Comparison of ENCODE assay signal across 8 cellular contexts in genomic region chr15:49621327-49622210, GRCh38. TPM values are rescaled to one million over a fixed set of nuclear protein-coding genes. Genes with fewer than 3 reads are reported as not detected.
DNase-seq lines count a peak whose midpoint lies in the region; ATAC-seq, FAIRE-seq and TF ChIP-seq lines count a peak whose summit lies in the region.

No MANE protein-coding gene starts in this region.

- H3K4me3 Mint-ChIP-seq in T-helper 17 cell (peak overlapping the region; percentile 94), progenitor cell of endocrine pancreas (ENCODE audit: low read depth) (peak overlapping the region; percentile 98)

- H3K36me3 Mint-ChIP-seq in T-helper 17 cell (ENCODE audit: low read depth): peaks cover 5% of the 10 kb centered on the region
- H3K36me3 Mint-ChIP-seq in progenitor cell of endocrine pancreas (ENCODE audit: insufficient read depth): peaks cover 20% of the 10 kb centered on the region

- TF ChIP-seq RAD21 in A549 (conservative IDR thresholded peaks at IDR 0.05 in 1 of 2, IDR thresholded peaks at IDR 0.05 in 1 of 2): no peak

- H3K4me1 Mint-ChIP-seq in T-helper 17 cell (peaks cover 20% of the 10 kb centered on the region), progenitor cell of endocrine pancreas (ENCODE audit: low read depth) (peaks cover 31% of the 10 kb centered on the region)

- peak overlapping the region; percentile 81 for H3K4me2 ChIP-seq in A549
- peak overlapping the region; percentile 95 for H3K4me2 ChIP-seq in fibroblast of lung (ENCODE audit: extremely low read depth, insufficient read depth, low read length)

- no peaks in the 10 kb centered on the region for H3K36me3 ChIP-seq in fibroblast of lung (ENCODE audit: control insufficient read depth, insufficient read depth, low read length)

- H3K9me3 ChIP-seq in A549 (peaks cover 11% of the 10 kb centered on the region), T-helper 17 cell (ENCODE audit: control insufficient read depth, low read length, poor library complexity, severe bottlenecking) (no peaks in the 10 kb centered on the region), fibroblast of lung (ENCODE audit: control insufficient read depth, insufficient read depth, low read depth, low read length) (peaks cover 4% of the 10 kb centered on the region)

- POLR2A ChIA-PET in A549 (lab: Yijun Ruan, JAX): interaction anchor here (0.7 kb wide), 2 partner anchors 612 to 963 kb away, joined by 3 read pairs; no protein-coding TSS in a partner anchor

- no peak for TF ChIP-seq CTCF in A549 (IDR thresholded peaks at IDR 0.05)
- TF ChIP-seq CTCF in HFF-Myc (IDR thresholded peaks at IDR 0.05; ENCODE audit: low read depth, low read length, missing control alignments): no peak
- no peak for TF ChIP-seq CTCF in fibroblast of lung (conservative IDR thresholded peaks at IDR 0.05 in 1 of 2, IDR thresholded peaks at IDR 0.05 in 1 of 2; ENCODE audit: low read depth in 1 of 2, low read length in 2 of 2)
- TF ChIP-seq CTCF in progenitor cell of endocrine pancreas (IDR thresholded peaks at IDR 0.05; ENCODE audit: unreplicated experiment): no peak

- no peak for TF ChIP-seq POLR2A in A549 (IDR thresholded peaks at IDR 0.05; ENCODE audit: low read length)

- 17% methylated on average over 12 of the region's 12 CpGs for WGBS in A549 (ENCODE audit: missing lambda C conversion rate)

- H3K27ac ChIP-seq in A549 (peak overlapping the region; percentile 92 to 98), fibroblast of lung (ENCODE audit: insufficient read depth, low read length) (peak overlapping the region; percentile 95)

- no peaks in the 10 kb centered on the region for H3K27me3 ChIP-seq in fibroblast of lung (ENCODE audit: control insufficient read depth, insufficient read depth, low read length)

- no peak for FAIRE-seq in A549 (lab: Jason Lieb, UNC)

- peak overlapping the region; percentile 95 for H3K27ac Mint-ChIP-seq in T-helper 17 cell
- peak overlapping the region; percentile 100 for H3K27ac Mint-ChIP-seq in progenitor cell of endocrine pancreas

- H2AFZ ChIP-seq in fibroblast of lung (ENCODE audit: low read length): no peak overlapping the region

- H3K27me3 Mint-ChIP-seq in T-helper 17 cell (no peaks in the 10 kb centered on the region), progenitor cell of endocrine pancreas (no peaks in the 10 kb centered on the region)

- no peak for ATAC-seq in A549
- ATAC-seq in T-helper 17 cell: no peak
- no peak for ATAC-seq in GM19328 (IDR thresholded peaks at IDR 0.05; ENCODE audit: unreplicated experiment)
- ATAC-seq in GM21619 (IDR thresholded peaks at IDR 0.05; ENCODE audit: unreplicated experiment): no peak
- no peak for ATAC-seq in esophagus mucosa

- DNase-seq in A549 (ENCODE audit: low read depth in 1 of 2, low spot score in 1 of 2) (peak in 1 of 2 experiments; percentile 0), HFF-Myc (ENCODE audit: extremely low read depth, low read depth) (no peak), T-helper 17 cell (no peak), fibroblast of lung (ENCODE audit: low read depth in 2 of 2) (peak; percentile 27 to 29), progenitor cell of endocrine pancreas (ENCODE audit: low spot score, unreplicated experiment) (no peak)

- H3K4me3 ChIP-seq in A549 (peak overlapping the region; percentile 71), HFF-Myc (replicated peaks; ENCODE audit: low read depth, low read length) (peak overlapping the region; percentile 57), fibroblast of lung (replicated peaks in 1 of 4; ENCODE audit: control extremely low read depth in 1 of 4, insufficient read depth in 1 of 4, low read depth in 3 of 4, low read length in 4 of 4) (peak overlapping the region; percentile 77 to 92 (median 82))

- CTCF ChIA-PET in A549 (lab: Yijun Ruan, JAX): interaction anchor here (0.7 to 0.9 kb wide), 2 partner anchors 9 to 219 kb away, joined by 3 read pairs; no protein-coding TSS in a partner anchor

- peak overlapping the region; percentile 93 for H3K9ac ChIP-seq in fibroblast of lung (ENCODE audit: insufficient read depth, low read length)

- H4K20me1 ChIP-seq in fibroblast of lung (ENCODE audit: control insufficient read depth, extremely low read depth, insufficient read depth, low read length): no peaks in the 10 kb centered on the region

- peaks cover 10% of the 10 kb centered on the region; the same call in 2 of the 3 replicates for H3K4me1 ChIP-seq in A549
- peaks cover 4% of the 10 kb centered on the region for H3K4me1 ChIP-seq in fibroblast of lung (ENCODE audit: control insufficient read depth, extremely low read depth, insufficient read depth, low read length)

- peaks cover 42% of the 10 kb centered on the region for H3K79me2 ChIP-seq in fibroblast of lung (ENCODE audit: control insufficient read depth, insufficient read depth, low read length)

- H3K9me3 Mint-ChIP-seq in progenitor cell of endocrine pancreas (ENCODE audit: low read depth): peaks cover 6% of the 10 kb centered on the region

- TF ChIP-seq EP300 in A549 (IDR thresholded peaks at IDR 0.05): no peak

TF ChIP-seq in A549, 52 proteins besides CTCF, POLR2A, EP300 and RAD21 (continues in another document):
- TF ChIP-seq EHMT2 (IDR thresholded peaks at IDR 0.05; ENCODE audit: low read depth) (no peak), FOSB (CRISPR knock-in tag; IDR thresholded peaks at IDR 0.05) (no peak), KDM1A (IDR thresholded peaks at IDR 0.05; ENCODE audit: low read depth) (no peak), BHLHE40 (IDR thresholded peaks at IDR 0.05; ENCODE audit: low read depth, low read length) (no peak), ELK1 (IDR thresholded peaks at IDR 0.05; ENCODE audit: low read depth, low read length) (no peak), CBX8 (IDR thresholded peaks at IDR 0.05) (no peak), HEYL (CRISPR knock-in tag; IDR thresholded peaks at IDR 0.05) (no peak), HOXB13 (CRISPR knock-in tag; IDR thresholded peaks at IDR 0.05; ENCODE audit: low read depth) (no peak), PHF8 (IDR thresholded peaks at IDR 0.05; ENCODE audit: borderline replicate concordance, low read depth) (no peak), MYC (IDR thresholded peaks at IDR 0.05; ENCODE audit: borderline replicate concordance, low read length) (no peak), NPAS2 (CRISPR knock-in tag; IDR thresholded peaks at IDR 0.05; ENCODE audit: borderline replicate concordance) (no peak)

RNA-seq across cellular contexts. Expression of gene DTWD1, which starts 0.7 kb away (rescaled TPM):
- polyA plus RNA-seq in A549 (2011; rRNA removed): 24.3 and 25.2 TPM in 2 replicates
- 5.2 and 5.5 TPM in 2 replicates for polyA plus RNA-seq in A549 (2012; cell fraction: cytosol; rRNA removed)
- 1.5 and 2.0 TPM in 2 replicates for polyA plus RNA-seq in A549 (2012; cell fraction: nucleus; rRNA removed)
- polyA plus RNA-seq in A549 (2017; fragmentation: RNase III; extraction: RNeasy Plus Mini Kit Qiagen cat#74134 plus additional on column Dnase treatment): 17.2 to 19.1 TPM (median 17.3 TPM) in 3 replicates
- polyA minus RNA-seq in A549 (2011; rRNA and poly(A)+ RNA removed): 4.2 and 6.5 TPM in 2 replicates
- total RNA-seq in T-helper 17 cell: 10 to 100 TPM in 1 of 2 donors, 1 to 10 TPM in 1; 6.8 to 12.2 TPM
- 68.8 and 156 TPM in 2 replicates for total RNA-seq in fibroblast of lung
- polyA plus RNA-seq in fibroblast of lung: 43.0 and 61.8 TPM in 2 replicates
- 39.1 and 46.1 TPM in 2 replicates for polyA plus RNA-seq in fibroblast of lung (2012)
- polyA minus RNA-seq in fibroblast of lung (ENCODE audit: low replicate concordance): 1.3 and 1.8 TPM in 2 replicates
- total RNA-seq in progenitor cell of endocrine pancreas: 35.7 and 37.2 TPM in 2 replicates
- total RNA-seq in esophagus mucosa: 8.9 TPM

RNA-seq across cellular contexts. Expression of gene FAM227B, which starts 1.0 kb away (rescaled TPM):
- polyA plus RNA-seq in A549 (2011; rRNA removed): 2.5 and 3.7 TPM in 2 replicates
- polyA plus RNA-seq in A549 (2012; cell fraction: cytosol; rRNA removed): 0.50 and 0.56 TPM in 2 replicates
- 0.08 and 0.10 TPM in 2 replicates for polyA plus RNA-seq in A549 (2012; cell fraction: nucleus; rRNA removed)
- polyA plus RNA-seq in A549 (2017; fragmentation: RNase III; extraction: RNeasy Plus Mini Kit Qiagen cat#74134 plus additional on column Dnase treatment): 1.9 to 2.7 TPM (median 2.3 TPM) in 3 replicates
- 1.5 and 2.2 TPM in 2 replicates for polyA minus RNA-seq in A549 (2011; rRNA and poly(A)+ RNA removed)
- total RNA-seq in T-helper 17 cell: 1 to 10 TPM; 4.1 to 5.7 TPM
- total RNA-seq in fibroblast of lung: 5.4 and 9.7 TPM in 2 replicates
- 2.7 and 2.9 TPM in 2 replicates for polyA plus RNA-seq in fibroblast of lung
- polyA plus RNA-seq in fibroblast of lung (2012): 3.1 and 3.2 TPM in 2 replicates
- 1.6 TPM in 1 of 2 replicates, not detected in the other for polyA minus RNA-seq in fibroblast of lung (ENCODE audit: low replicate concordance)
- total RNA-seq in progenitor cell of endocrine pancreas: 8.3 and 8.9 TPM in 2 replicates
- 2.6 TPM for total RNA-seq in esophagus mucosa

Comparison
In these comparisons a context has a peak if more than half of its experiments do, and no peak if none do; other contexts are left out.
1. DNase-seq: peak in fibroblast of lung (2 of 2); none in HFF-Myc (single experiment), T-helper 17 cell (0 of 3) and progenitor cell of endocrine pancreas (single experiment).
2. Peak in every context shown above with its lines, with median percentiles within 50 percentile points of each other: H3K4me3 ChIP-seq.